Comparison of ENCODE assay signal across 25 cellular contexts in the genomic region with DNA sequence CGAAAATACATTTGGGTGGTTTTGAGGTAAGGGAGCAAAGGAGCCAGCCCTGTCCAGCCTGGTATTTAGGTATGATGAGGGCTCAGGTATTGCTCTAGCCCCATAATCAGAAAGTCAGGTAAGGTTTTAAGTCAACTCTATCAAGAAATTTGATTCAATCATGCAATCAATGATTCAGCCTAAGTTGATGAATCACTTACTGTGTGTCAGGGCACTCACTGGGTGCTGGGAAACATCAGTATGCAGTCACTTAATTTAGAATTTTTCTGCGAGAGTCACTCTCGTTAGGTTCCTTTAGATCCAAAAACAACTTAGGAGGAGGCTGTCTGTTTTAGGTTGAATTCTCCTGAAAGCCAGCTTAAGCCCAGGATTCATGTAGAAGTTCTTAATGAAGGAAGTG. TPM values are rescaled to one million over a fixed set of nuclear protein-coding genes. Genes with fewer than 3 reads are reported as not detected.
DNase-seq lines count a peak whose midpoint lies in the region; ATAC-seq, FAIRE-seq and TF ChIP-seq lines count a peak whose summit lies in the region.
"Had no signal": no experiment of that assay in that cellular context is flagged by ENCODE, and none has a peak within 500 bp of the region (broad histone marks: within the 10 kb centered on the region; RNA-seq: fewer than 3 reads in every experiment).

No MANE protein-coding gene starts in this region.

- H3K4me1 ChIP-seq in IMR-90 (ENCODE audit: control insufficient read depth, insufficient read depth, low read length) (no peaks in the 10 kb centered on the region), neutrophil (ENCODE audit: control insufficient read depth in 1 of 2, insufficient read depth in 1 of 2, low read depth in 1 of 2, low read length in 1 of 2) (peaks cover 13 to 17% of the 10 kb centered on the region in 2 experiments), endodermal cell (ENCODE audit: control insufficient read depth, insufficient read depth, low read length) (no peaks in the 10 kb centered on the region)
- H3K4me1 ChIP-seq: spleen had no signal

- H2BK120ac ChIP-seq in IMR-90 (ENCODE audit: low read depth, low read length) = peak overlapping the region; percentile 93

- CTCF ChIA-PET in IMR-90 (lab: Yijun Ruan, JAX) = no interaction called here

- H4K20me1 ChIP-seq in IMR-90 (ENCODE audit: insufficient read depth, low read length) = no peaks in the 10 kb centered on the region

- TF ChIP-seq POLR2A in IMR-90 (IDR thresholded peaks at IDR 0.05; ENCODE audit: low read depth, low read length) = no peak

- H2AK5ac ChIP-seq in IMR-90 (ENCODE audit: low read depth, low read length) = peak overlapping the region; percentile 52; the same call in 1 of the 2 replicates

- peak overlapping the region; percentile 50 to 85; a peak in 3 of 4 replicates for H4K8ac ChIP-seq in IMR-90 (ENCODE audit: low read depth in 2 of 2, low read length in 2 of 2)

- no peak overlapping the region for H2AK9ac ChIP-seq in IMR-90 (replicated peaks; ENCODE audit: low read depth, low read length, poor library complexity)

- dilution Hi-C loops in IMR-90 (cut with HindIII; ENCODE audit: low sequenced_read_pairs, unreplicated experiment) = no loop called here

- ATAC-seq in IMR-90 (ENCODE audit: low read depth) = no peak
- ATAC-seq in HG02884 (IDR thresholded peaks at IDR 0.05; ENCODE audit: unreplicated experiment) = no peak
- ATAC-seq: effector memory CD8-positive, alpha-beta T cell; left cardiac atrium had no signal

- H2BK5ac ChIP-seq in IMR-90 (ENCODE audit: low read depth, low read length, poor library complexity, severe bottlenecking) = peak overlapping the region; percentile 80

- H3K9me3 ChIP-seq in IMR-90 (ENCODE audit: control insufficient read depth, insufficient read depth, low read length) (no peaks in the 10 kb centered on the region), neutrophil (no peaks in the 10 kb centered on the region), endodermal cell (ENCODE audit: control insufficient read depth, low read length) (no peaks in the 10 kb centered on the region)
- H3K9me3 ChIP-seq: spleen had no signal

- H3K4me1 Mint-ChIP-seq in endodermal cell = no peaks in the 10 kb centered on the region
- H3K4me1 Mint-ChIP-seq: activated CD4-positive, alpha-beta T cell treated with anti-CD3 and anti-CD28 coated beads, Interleukin-2, amount 10 ng/mL, durations not matched to agents 7 days and 5 days; H9 had no signal

- H3K27me3 ChIP-seq in IMR-90 (ENCODE audit: control insufficient read depth, insufficient read depth, low read length) (no peaks in the 10 kb centered on the region), bronchial epithelial cell (ENCODE audit: control insufficient read depth, insufficient read depth, low read length) (no peaks in the 10 kb centered on the region), neutrophil (no peaks in the 10 kb centered on the region), endodermal cell (ENCODE audit: control insufficient read depth, insufficient read depth, low read length, poor library complexity, severe bottlenecking) (no peaks in the 10 kb centered on the region)
- H3K27me3 ChIP-seq: spleen had no signal

- POLR2A ChIA-PET in IMR-90 (lab: Charles Lee; ENCODE audit: unreplicated experiment) = interaction anchor here (1.0 kb wide), 1 partner anchor 67 kb away, joined by 5 read pairs; no protein-coding TSS in a partner anchor

- in situ Hi-C loops in IMR-90 (cut with MboI; ENCODE audit: low sequenced_read_pairs) = no loop called here

- no peaks in the 10 kb centered on the region for H3K9me3 Mint-ChIP-seq in endodermal cell
- H3K9me3 Mint-ChIP-seq: activated CD4-positive, alpha-beta T cell treated with anti-CD3 and anti-CD28 coated beads, Interleukin-2, amount 10 ng/mL, durations not matched to agents 7 days and 5 days; effector memory CD8-positive, alpha-beta T cell; H9; mesothelial cell of epicardium had no signal

- TF ChIP-seq CTCF in D721Med (IDR thresholded peaks at IDR 0.05; ENCODE audit: insufficient read depth, missing control alignments) (no peak), IMR-90 (conservative IDR thresholded peaks at IDR 0.05; ENCODE audit: low read depth, low read length) (no peak), bronchial epithelial cell (IDR thresholded peaks at IDR 0.05; ENCODE audit: insufficient read depth, low read length, severe bottlenecking) (no peak), neutrophil (IDR thresholded peaks at IDR 0.05) (no peak), endodermal cell (conservative IDR thresholded peaks at IDR 0.05) (no peak)

- peak overlapping the region; percentile 79 for H2AFZ ChIP-seq in IMR-90 (replicated peaks; ENCODE audit: low read length, poor library complexity)

- WGBS in IMR-90 (ENCODE audit: extremely low coverage in 2 of 2, insufficient read length in 1 of 2), 2 experiments = no CpG with 5 or more reads among the region's 3 CpGs
- WGBS in endodermal cell (ENCODE audit: insufficient coverage in 1 of 2, insufficient read length in 1 of 2), 2 experiments = 93 to 100% methylated on average over 2 to 3 of the region's 3 CpGs

- peak overlapping the region; percentile 5; the same call in 1 of the 2 replicates for H3K18ac ChIP-seq in IMR-90 (ENCODE audit: low read depth, low read length)

- H3K14ac ChIP-seq in IMR-90 (replicated peaks; ENCODE audit: low read depth, low read length) = peak overlapping the region; percentile 94

- no peak overlapping the region for H3K4me3 ChIP-seq in IMR-90 (ENCODE audit: insufficient read depth, low read depth, low read length)
- H3K4me3 ChIP-seq in bronchial epithelial cell (ENCODE audit: low read depth, low read length) = no peak overlapping the region
- no peak overlapping the region for H3K4me3 ChIP-seq in neutrophil (ENCODE audit: low read depth in 1 of 2, low read length in 1 of 2)
- no peak overlapping the region for H3K4me3 ChIP-seq in endodermal cell (ENCODE audit: low read length)
- H3K4me3 ChIP-seq: SK-N-MC, spleen had no signal

- H3K23ac ChIP-seq in IMR-90 (ENCODE audit: low read depth, low read length) = peak overlapping the region; percentile 89; the same call in 1 of the 2 replicates

- peak overlapping the region; percentile 95 for H2BK20ac ChIP-seq in IMR-90 (ENCODE audit: low read depth, low read length)

- H3K9ac ChIP-seq in IMR-90 (ENCODE audit: low read depth, low read length) (no peak overlapping the region), endodermal cell (ENCODE audit: extremely low read depth, low read length, poor library complexity, severe bottlenecking) (no peak overlapping the region)

- H3K36me3 ChIP-seq in IMR-90 (ENCODE audit: control insufficient read depth, insufficient read depth, low read length) (no peaks in the 10 kb centered on the region), bronchial epithelial cell (ENCODE audit: control insufficient read depth, insufficient read depth, low read length) (no peaks in the 10 kb centered on the region), neutrophil (no peaks in the 10 kb centered on the region), endodermal cell (ENCODE audit: control insufficient read depth, insufficient read depth, low read length) (no peaks in the 10 kb centered on the region)
- H3K36me3 ChIP-seq: spleen had no signal

- no peak overlapping the region for H3K4me3 Mint-ChIP-seq in endodermal cell
- H3K4me3 Mint-ChIP-seq: activated CD4-positive, alpha-beta T cell treated with anti-CD3 and anti-CD28 coated beads, Interleukin-2, amount 10 ng/mL, durations not matched to agents 7 days and 5 days; effector memory CD8-positive, alpha-beta T cell; H9; mesothelial cell of epicardium had no signal

- peak overlapping the region; percentile 42 for H3K27ac ChIP-seq in IMR-90 (ENCODE audit: insufficient read depth, low read length)
- peak overlapping the region; percentile 59 for H3K27ac ChIP-seq in neutrophil
- no peak overlapping the region for H3K27ac ChIP-seq in endodermal cell (ENCODE audit: low read depth, low read length)
- H3K27ac ChIP-seq: C4-2B, SK-N-MC had no signal

- FAIRE-seq in D721Med (lab: Jason Lieb, UNC) = peak; percentile 76
- FAIRE-seq in bronchial epithelial cell (lab: Jason Lieb, UNC) = peak; percentile 13

- peaks cover 5% of the 10 kb centered on the region; the same call in 1 of the 2 replicates for H3K9me1 ChIP-seq in IMR-90 (ENCODE audit: insufficient read depth, low read length)

- H4K91ac ChIP-seq in IMR-90 (ENCODE audit: insufficient read depth, low read depth, low read length) = peak overlapping the region; percentile 83

- no peaks in the 10 kb centered on the region for H3K79me1 ChIP-seq in IMR-90 (ENCODE audit: low read depth in 1 of 2, low read length in 2 of 2)

- peak overlapping the region; percentile 20 for H4K5ac ChIP-seq in IMR-90 (ENCODE audit: low read depth, low read length)

- no peak overlapping the region; the same call in 1 of the 2 replicates for H3K56ac ChIP-seq in IMR-90 (ENCODE audit: extremely low read depth, insufficient read depth, low read length)

- no peaks in the 10 kb centered on the region for H3K36me3 Mint-ChIP-seq in endodermal cell (ENCODE audit: low read depth)
- H3K36me3 Mint-ChIP-seq: mesothelial cell of epicardium had no signal

- H3K4ac ChIP-seq in IMR-90 (ENCODE audit: low read depth, low read length) = peak overlapping the region; percentile 92

- DNase-seq in D721Med (ENCODE audit: insufficient read length, low spot score) (no peak), IMR-90 (peak; percentile 45), bronchial epithelial cell (ENCODE audit: low read depth) (peak; percentile 93), midbrain (lab: John Stamatoyannopoulos, UW) (no peak), endodermal cell (no peak), NCI-H2171 treated with DMSO at 0.1 percent for 48 hours (lab: John Stamatoyannopoulos, UW) (no peak)
- DNase-seq: activated CD4-positive, alpha-beta T cell treated with anti-CD3 and anti-CD28 coated beads, Interleukin-2, amount 10 ng/mL, durations not matched to agents 7 days and 5 days; activated gamma-delta T cell treated with Interleukin-2 at 50 U/mL for 16 hours; amygdala; cerebellar nuclear complex; effector memory CD8-positive, alpha-beta T cell; H9; left cardiac atrium; NCI-H1092 treated with DMSO at 0.1 percent for 48 hours; NCI-H2107; NCI-H526; spleen had no signal

- intact Hi-C loops in IMR-90 (cut with micrococcal nuclease) = no loop called here

- no peak for TF ChIP-seq RAD21 in IMR-90 (IDR thresholded peaks at IDR 0.05; ENCODE audit: low read length)

- H2BK15ac ChIP-seq in IMR-90 (ENCODE audit: low read depth, low read length) = peak overlapping the region; percentile 82; the same call in 1 of the 3 replicates

- no peak overlapping the region for H3K4me2 ChIP-seq in IMR-90 (ENCODE audit: low read depth, low read length)

- no peak overlapping the region for H3K27ac Mint-ChIP-seq in endodermal cell
- H3K27ac Mint-ChIP-seq: activated CD4-positive, alpha-beta T cell treated with anti-CD3 and anti-CD28 coated beads, Interleukin-2, amount 10 ng/mL, durations not matched to agents 7 days and 5 days; effector memory CD8-positive, alpha-beta T cell; H9; mesothelial cell of epicardium had no signal

- no peaks in the 10 kb centered on the region for H3K27me3 Mint-ChIP-seq in endodermal cell (ENCODE audit: insufficient read depth)

- no TSS peak for BruUV-seq in IMR-90 (replicated peaks; lab: Mats Ljungman, UMichigan)

RNA-seq across cellular contexts. Expression of gene SERPINB2, which starts 17.7 kb away (rescaled TPM):
- total RNA-seq in IMR-90 (2012; rRNA removed) (34.4 and 43.0 TPM in 2 replicates), bronchial epithelial cell (50.5 and 64.6 TPM in 2 replicates), endodermal cell (not detected)
- 32.1 and 46.4 TPM in 2 replicates for polyA plus RNA-seq in IMR-90 (2012; rRNA removed)
- 5.3 and 22.9 TPM in 2 replicates for polyA plus RNA-seq in IMR-90 (2012; cell fraction: cytosol; rRNA removed)
- polyA plus RNA-seq in IMR-90 (2012; cell fraction: nucleus; rRNA removed; ENCODE audit: low replicate concordance) = 5.4 and 32.1 TPM in 2 replicates
- polyA plus RNA-seq in endodermal cell (2013, experiment 1 of 2) = 0.11 TPM
- polyA plus RNA-seq in endodermal cell (2013, experiment 2 of 2) = not detected
- total RNA-seq: activated CD4-positive, alpha-beta T cell treated with anti-CD3 and anti-CD28 coated beads, Interleukin-2, amount 10 ng/mL, durations not matched to agents 7 days and 5 days; H9 had no signal
- polyA plus RNA-seq: neural cell had no signal

RNA-seq across cellular contexts. Expression of gene SERPINB10, which starts 37.9 kb away (rescaled TPM):
- not detected in 2 replicates for total RNA-seq in IMR-90 (2012; rRNA removed)
- not detected in 2 replicates for polyA plus RNA-seq in IMR-90 (2012; rRNA removed)
- polyA plus RNA-seq in IMR-90 (2012; cell fraction: cytosol; rRNA removed) = not detected in 2 replicates
- 0.05 TPM in 1 of 2 replicates, not detected in the other for polyA plus RNA-seq in IMR-90 (2012; cell fraction: nucleus; rRNA removed; ENCODE audit: low replicate concordance)
- total RNA-seq in bronchial epithelial cell = under 0.01 and 0.79 TPM in 2 replicates
- total RNA-seq in endodermal cell = not detected
- not detected for polyA plus RNA-seq in endodermal cell (2013, experiment 1 of 2)
- polyA plus RNA-seq in endodermal cell (2013, experiment 2 of 2) = not detected
- total RNA-seq: activated CD4-positive, alpha-beta T cell treated with anti-CD3 and anti-CD28 coated beads, Interleukin-2, amount 10 ng/mL, durations not matched to agents 7 days and 5 days; H9; left cardiac atrium; mesothelial cell of epicardium; pulmonary artery endothelial cell; temporal lobe had no signal
- polyA plus RNA-seq: neural cell had no signal

Comparison
In these comparisons a context has a peak if more than half of its experiments do, and no peak if none do; other contexts are left out.
1. DNase-seq: peak in IMR-90 (single experiment) and bronchial epithelial cell (single experiment); none in D721Med (single experiment), midbrain (single experiment), endodermal cell (single experiment) and NCI-H2171 treated with DMSO at 0.1 percent for 48 hours (single experiment).
2. RNA of gene SERPINB2, which starts 17.7 kb away (total RNA-seq): 50.5 to 64.6 TPM in bronchial epithelial cell and 34.4 to 43.0 TPM in IMR-90; not detected in endodermal cell; every median in the first group is over 10 times any median in the second.